ENCODE assay signal across 9 cellular contexts in genomic region chr17:55005520-55005919, GRCh38. TPM values are rescaled to one million over a fixed set of nuclear protein-coding genes. Genes with fewer than 3 reads are reported as not detected.
DNase-seq lines count a peak whose midpoint lies in the region; ATAC-seq and TF ChIP-seq lines count a peak whose summit lies in the region.
"Had no signal": no experiment of that assay in that cellular context is flagged by ENCODE, and none has a peak within 500 bp of the region (broad histone marks: within the 10 kb centered on the region; RNA-seq: fewer than 3 reads in every experiment).

No MANE protein-coding gene starts in this region.

- no peak overlapping the region for H3K27ac ChIP-seq in smooth muscle cell (ENCODE audit: low read depth)
- no peak overlapping the region for H3K27ac ChIP-seq in caudate nucleus (ENCODE audit: low read depth, low read length)

- H2AFZ ChIP-seq in smooth muscle cell (ENCODE audit: low read depth) = no peak overlapping the region

- peak; percentile 77 for TF ChIP-seq CTCF in LNCAP (IDR thresholded peaks at IDR 0.05)
- TF ChIP-seq CTCF in chondrocyte (IDR thresholded peaks at IDR 0.05) = peak; percentile 61
- TF ChIP-seq CTCF in smooth muscle cell (IDR thresholded peaks at IDR 0.05; ENCODE audit: borderline replicate concordance, insufficient read depth, poor library complexity, severe bottlenecking) = peak; percentile 27

- H3K9me3 Mint-ChIP-seq in chondrocyte (ENCODE audit: low read depth) = peaks cover 5% of the 10 kb centered on the region

- peak; percentile 11 for DNase-seq in activated CD4-positive, alpha-beta T cell treated with anti-CD3 and anti-CD28 coated beads for 48 hours
- no peak for DNase-seq in activated CD4-positive, alpha-beta T cell treated with anti-CD3 and anti-CD28 coated beads, Interleukin-2, amount 50 U/mL, for 1 hour
- no peak for DNase-seq in chondrocyte (ENCODE audit: low spot score)
- no peak for DNase-seq in smooth muscle cell (lab: John Stamatoyannopoulos, UW; ENCODE audit: unreplicated experiment)
- no peak for DNase-seq in caudate nucleus (lab: John Stamatoyannopoulos, UW)
- no peak for DNase-seq in DMS79 (lab: John Stamatoyannopoulos, UW)

- H3K4me3 ChIP-seq in smooth muscle cell = no peak overlapping the region
- H3K4me3 ChIP-seq: lung had no signal

- ATAC-seq in HG03520 (IDR thresholded peaks at IDR 0.05; ENCODE audit: unreplicated experiment) = no peak

- H3K9me3 ChIP-seq in smooth muscle cell (replicated peaks; ENCODE audit: low read depth) = no peaks in the 10 kb centered on the region

- H4K20me1 ChIP-seq in smooth muscle cell (ENCODE audit: low read depth) = no peaks in the 10 kb centered on the region

- H3K27ac Mint-ChIP-seq in chondrocyte (ENCODE audit: unreplicated experiment) = no peak overlapping the region

- H3K36me3 Mint-ChIP-seq in chondrocyte (ENCODE audit: low read depth) = no peaks in the 10 kb centered on the region

- peaks cover 4% of the 10 kb centered on the region for H3K36me3 ChIP-seq in smooth muscle cell (ENCODE audit: low read depth)

- H3K79me2 ChIP-seq in smooth muscle cell (ENCODE audit: low read depth) = no peaks in the 10 kb centered on the region

- H3K4me2 ChIP-seq in smooth muscle cell = no peak overlapping the region

- H3K27me3 Mint-ChIP-seq in chondrocyte (ENCODE audit: low read depth) = no peaks in the 10 kb centered on the region

- H3F3A ChIP-seq in smooth muscle cell (ENCODE audit: low read depth) = no peaks in the 10 kb centered on the region

- no peaks in the 10 kb centered on the region for H3K4me1 Mint-ChIP-seq in chondrocyte (ENCODE audit: low read depth)

- H3K4me3 Mint-ChIP-seq in chondrocyte (ENCODE audit: unreplicated experiment) = no peak overlapping the region

- WGBS in smooth muscle cell (ENCODE audit: low lambda C conversion rate) = 96% methylated on average over 1 of the region's 1 CpG

- no peaks in the 10 kb centered on the region for H3K27me3 ChIP-seq in smooth muscle cell (ENCODE audit: low read depth)

- H3K4me1 ChIP-seq in smooth muscle cell (ENCODE audit: low read depth) = no peaks in the 10 kb centered on the region

- no peak overlapping the region for H3K9ac ChIP-seq in smooth muscle cell (ENCODE audit: low read depth)

RNA-seq across cellular contexts. Expression of gene STXBP4, which starts 37.0 kb away (rescaled TPM):
- total RNA-seq in chondrocyte = 8.7 to 18.6 TPM (median 11.9 TPM) in 3 replicates
- 45.9 and 59.5 TPM in 2 replicates for total RNA-seq in smooth muscle cell
- 5.6 and 5.7 TPM in 2 replicates for polyA plus RNA-seq in smooth muscle cell

RNA-seq across cellular contexts. Expression of gene COX11, which starts 37.1 kb away (rescaled TPM):
- total RNA-seq in chondrocyte (34.6 to 48.2 TPM (median 37.3 TPM) in 3 replicates), smooth muscle cell (32.3 and 38.9 TPM in 2 replicates)
- polyA plus RNA-seq in smooth muscle cell = 26.9 and 30.5 TPM in 2 replicates

Comparison
In these comparisons a context has a peak if more than half of its experiments do, and no peak if none do; other contexts are left out.
1. CTCF ChIP-seq: peak in every context shown above with its lines; median percentile 77 in LNCAP; 61 in chondrocyte; 27 in smooth muscle cell.